Comparison of ENCODE assay signal across 11 cellular contexts in genomic region chr10:4725917-4726606, GRCh38.
A peak's percentile ranks its signal among the peaks of the same experiment; 100 is the strongest.
DNase-seq lines count a peak whose midpoint lies in the region; ATAC-seq and TF ChIP-seq lines count a peak whose summit lies in the region.
"Had no signal": no experiment of that assay in that cellular context is flagged by ENCODE, and none has a peak within 500 bp of the region (broad histone marks: within the 10 kb centered on the region; RNA-seq: fewer than 3 reads in every experiment).

No MANE protein-coding gene starts in this region.

- DNase-seq in GM23248 (peak; percentile 87), PC-9 (peak in 1 of 2 experiments; percentile 86), fibroblast of lung (ENCODE audit: low read depth in 2 of 2) (peak; percentile 69 to 94), skeletal muscle cell (ENCODE audit: low read depth) (peak; percentile 48), DMS 273 (lab: John Stamatoyannopoulos, UW; ENCODE audit: unreplicated experiment) (no peak)
- DNase-seq: aorta; NCI-H1105; stimulated activated CD4-positive, alpha-beta T cell treated with anti-CD3 and anti-CD28 coated beads, Interleukin-4, amount 100 ng/mL, for 24 hours; T-helper 1 cell had no signal

- intact Hi-C loops in PC-9 (cut with micrococcal nuclease; ENCODE audit: unreplicated experiment): no loop called here

- H3F3A ChIP-seq in GM23248 (ENCODE audit: insufficient read depth) (peaks cover 12% of the 10 kb centered on the region; the same call in 1 of the 2 replicates), PC-9 (ENCODE audit: insufficient read depth, low read depth) (peaks cover 10% of the 10 kb centered on the region)

- H3K36me3 ChIP-seq in GM23248 (ENCODE audit: low read depth) (no peaks in the 10 kb centered on the region), PC-9 (ENCODE audit: low read depth) (no peaks in the 10 kb centered on the region), fibroblast of lung (ENCODE audit: control insufficient read depth, insufficient read depth, low read length) (no peaks in the 10 kb centered on the region)

- H4K20me1 ChIP-seq in GM23248 (ENCODE audit: insufficient read depth) (no peaks in the 10 kb centered on the region), PC-9 (ENCODE audit: insufficient read depth) (no peaks in the 10 kb centered on the region), fibroblast of lung (ENCODE audit: control insufficient read depth, extremely low read depth, insufficient read depth, low read length) (no peaks in the 10 kb centered on the region)

- H3K27me3 ChIP-seq in GM23248 (replicated peaks; ENCODE audit: insufficient read depth) (no peaks in the 10 kb centered on the region), PC-9 (ENCODE audit: insufficient read depth, low read depth) (no peaks in the 10 kb centered on the region), fibroblast of lung (ENCODE audit: control insufficient read depth, insufficient read depth, low read length) (no peaks in the 10 kb centered on the region)

- H3K79me2 ChIP-seq in GM23248 (ENCODE audit: insufficient read depth) (no peaks in the 10 kb centered on the region), PC-9 (ENCODE audit: low read depth) (no peaks in the 10 kb centered on the region), fibroblast of lung (ENCODE audit: control insufficient read depth, insufficient read depth, low read length) (no peaks in the 10 kb centered on the region)

- no peaks in the 10 kb centered on the region for H3K9me3 ChIP-seq in GM23248 (ENCODE audit: low read depth)
- peaks cover 10% of the 10 kb centered on the region; the same call in 1 of the 2 replicates for H3K9me3 ChIP-seq in PC-9 (ENCODE audit: insufficient read depth, low read depth)
- H3K9me3 ChIP-seq in fibroblast of lung (ENCODE audit: control insufficient read depth, insufficient read depth, low read depth, low read length): no peaks in the 10 kb centered on the region

- H3K4me1 ChIP-seq in GM23248 (ENCODE audit: insufficient read depth) (peaks cover 26% of the 10 kb centered on the region), PC-9 (replicated peaks; ENCODE audit: insufficient read depth) (peaks cover 16% of the 10 kb centered on the region), fibroblast of lung (ENCODE audit: control insufficient read depth, extremely low read depth, insufficient read depth, low read length) (peaks cover 12% of the 10 kb centered on the region)

- H3K4me2 ChIP-seq in GM23248 (ENCODE audit: unreplicated experiment): peak overlapping the region; percentile 59
- H3K4me2 ChIP-seq in PC-9: peak overlapping the region; percentile 47
- peak overlapping the region; percentile 51 for H3K4me2 ChIP-seq in fibroblast of lung (ENCODE audit: extremely low read depth, insufficient read depth, low read length)

- H3K4me3 ChIP-seq in GM23248 (peak overlapping the region; percentile 45), PC-9 (no peak overlapping the region), fibroblast of lung (replicated peaks in 1 of 4; ENCODE audit: control extremely low read depth in 1 of 4, insufficient read depth in 1 of 4, low read depth in 3 of 4, low read length in 4 of 4) (no peak overlapping the region), skeletal muscle cell (ENCODE audit: low read depth, low read length) (no peak overlapping the region)

- CTCF ChIA-PET in PC-9 (lab: Charles Lee): no interaction called here

- WGBS in GM23248 (ENCODE audit: low coverage in 1 of 2, low lambda C conversion rate in 2 of 2, missing lambda C conversion rate in 2 of 2), 2 experiments: 50% methylated on average over 4 of the region's 4 CpGs

- H3K9me2 ChIP-seq in GM23248 (ENCODE audit: insufficient read depth) (no peaks in the 10 kb centered on the region), PC-9 (ENCODE audit: insufficient read depth) (no peaks in the 10 kb centered on the region)

- in situ Hi-C loops in GM23248 (cut with MboI): no loop called here

- H3K9ac ChIP-seq in GM23248 (peak overlapping the region; percentile 73), fibroblast of lung (ENCODE audit: insufficient read depth, low read length) (no peak overlapping the region)

- POLR2A ChIA-PET in PC-9 (lab: Charles Lee; ENCODE audit: unreplicated experiment): interaction anchor here (0.6 to 1.2 kb wide), 7 partner anchors 10 to 1140 kb away, joined by 3 to 12 read pairs (median 5); no protein-coding TSS in a partner anchor

- no TSS peak for BruUV-seq in PC-9 (replicated peaks; lab: Mats Ljungman, UMichigan)

- H2AFZ ChIP-seq in GM23248 (peak overlapping the region; percentile 21; the same call in 1 of the 2 replicates), PC-9 (peak overlapping the region; percentile 36; the same call in 1 of the 2 replicates), fibroblast of lung (ENCODE audit: low read length) (no peak overlapping the region)

- ATAC-seq in HG02759 (IDR thresholded peaks at IDR 0.05; ENCODE audit: unreplicated experiment) (no peak), GM21423 (IDR thresholded peaks at IDR 0.05; ENCODE audit: unreplicated experiment) (no peak)

- TF ChIP-seq CTCF in PC-9 (conservative IDR thresholded peaks at IDR 0.05): no peak
- TF ChIP-seq CTCF in fibroblast of lung (conservative IDR thresholded peaks at IDR 0.05 in 1 of 2, IDR thresholded peaks at IDR 0.05 in 1 of 2; ENCODE audit: low read depth in 1 of 2, low read length in 2 of 2): no peak

- peak overlapping the region; percentile 90 for H3K27ac ChIP-seq in GM23248
- peak overlapping the region; percentile 89 for H3K27ac ChIP-seq in PC-9
- peak overlapping the region; percentile 56 for H3K27ac ChIP-seq in fibroblast of lung (ENCODE audit: insufficient read depth, low read length)
